8 cellular contexts compared by ENCODE assay signal in genomic region chr19:46634045-46634655, GRCh38. TPM values are rescaled to one million over a fixed set of nuclear protein-coding genes. Genes with fewer than 3 reads are reported as not detected.
DNase-seq lines count a peak whose midpoint lies in the region; ATAC-seq lines count a peak whose summit lies in the region.

No MANE protein-coding gene starts in this region.

- H2AK5ac ChIP-seq in mesenchymal stem cell (ENCODE audit: low read length, severe bottlenecking): no peak overlapping the region

- H3K9me3 ChIP-seq in effector memory CD4-positive, alpha-beta T cell (ENCODE audit: control insufficient read depth, low read length): no peaks in the 10 kb centered on the region
- no peaks in the 10 kb centered on the region for H3K9me3 ChIP-seq in mesenchymal stem cell (ENCODE audit: control insufficient read depth, low read length)

- peak overlapping the region; percentile 64 for H2AFZ ChIP-seq in mesenchymal stem cell (ENCODE audit: low read depth, low read length)

- 14% methylated on average over 31 of the region's 38 CpGs for WGBS in mesenchymal stem cell

- peak overlapping the region; percentile 2 for H4K8ac ChIP-seq in mesenchymal stem cell (ENCODE audit: low read length)

- no peak overlapping the region for H4K91ac ChIP-seq in mesenchymal stem cell (ENCODE audit: low read length)

- peak overlapping the region; percentile 54 for H3K27ac ChIP-seq in effector memory CD4-positive, alpha-beta T cell (ENCODE audit: insufficient read depth, low read length, poor library complexity, severe bottlenecking)
- no peak overlapping the region for H3K27ac ChIP-seq in mesenchymal stem cell (ENCODE audit: low read length, poor library complexity, severe bottlenecking)

- no peak overlapping the region for H2BK120ac ChIP-seq in mesenchymal stem cell (ENCODE audit: low read depth, low read length)

- peak overlapping the region; percentile 4 for H3K4me2 ChIP-seq in mesenchymal stem cell (ENCODE audit: low read length, poor library complexity, severe bottlenecking)

- no peak overlapping the region for H3K9ac ChIP-seq in mesenchymal stem cell (ENCODE audit: low read length)

- H3K4ac ChIP-seq in mesenchymal stem cell (ENCODE audit: low read depth in 1 of 2, low read length in 2 of 2): peak overlapping the region in 1 of 2 experiments; percentile 63

- ATAC-seq in HG02938 (IDR thresholded peaks at IDR 0.05; ENCODE audit: unreplicated experiment) (peak; percentile 39), GM18870 (IDR thresholded peaks at IDR 0.05; ENCODE audit: unreplicated experiment) (no peak)

- H3K4me3 ChIP-seq in effector memory CD4-positive, alpha-beta T cell (ENCODE audit: insufficient read depth, low read depth, low read length, poor library complexity, severe bottlenecking): peak overlapping the region; percentile 44
- peak overlapping the region; percentile 19 to 48 for H3K4me3 ChIP-seq in mesenchymal stem cell (ENCODE audit: insufficient read depth in 1 of 2, low read depth in 1 of 2, low read length in 2 of 2)

- H3K27me3 ChIP-seq in effector memory CD4-positive, alpha-beta T cell (replicated peaks; ENCODE audit: control insufficient read depth, insufficient read depth, low read length, poor library complexity, severe bottlenecking): peaks cover under 1% of the 10 kb centered on the region
- H3K27me3 ChIP-seq in mesenchymal stem cell (ENCODE audit: control insufficient read depth in 1 of 2, insufficient read depth in 1 of 2, low read length in 2 of 2): peaks cover 12 to 43% of the 10 kb centered on the region in 2 experiments

- no peaks in the 10 kb centered on the region for H3K36me3 ChIP-seq in effector memory CD4-positive, alpha-beta T cell (ENCODE audit: control insufficient read depth, insufficient read depth, low read length)
- H3K36me3 ChIP-seq in mesenchymal stem cell (ENCODE audit: control insufficient read depth in 1 of 2, insufficient read depth in 2 of 2, low read depth in 1 of 2, low read length in 2 of 2): no peaks in the 10 kb centered on the region

- peaks cover 30% of the 10 kb centered on the region for H3K4me1 ChIP-seq in effector memory CD4-positive, alpha-beta T cell (ENCODE audit: control insufficient read depth, insufficient read depth, low read length, poor library complexity, severe bottlenecking)
- H3K4me1 ChIP-seq in mesenchymal stem cell (ENCODE audit: control insufficient read depth, insufficient read depth, low read depth, low read length): peaks cover 26% of the 10 kb centered on the region

- peak overlapping the region in 1 of 2 experiments; percentile 35 for H3K23ac ChIP-seq in mesenchymal stem cell (ENCODE audit: low read length in 2 of 2)

- peak overlapping the region in 1 of 2 experiments; percentile 65 for H2BK12ac ChIP-seq in mesenchymal stem cell (ENCODE audit: low read length in 2 of 2)

- peak; percentile 92 for DNase-seq in Daoy (ENCODE audit: low read depth)
- peak; percentile 34 for DNase-seq in NCI-H526 treated with DMSO at 0.1 percent for 48 hours (lab: John Stamatoyannopoulos, UW)
- DNase-seq in activated CD8-positive, alpha-beta memory T cell treated with anti-CD3 and anti-CD28 coated beads for 1 hour (ENCODE audit: extremely low read depth in 1 of 2, low read depth in 1 of 2): peak; percentile 83 to 89
- DNase-seq in effector memory CD4-positive, alpha-beta T cell: peak; percentile 94 to 96 (median 95)
- peak; percentile 87 for DNase-seq in mesenchymal stem cell
- DNase-seq in stimulated activated CD8-positive, alpha-beta memory T cell treated with anti-CD3 and anti-CD28 coated beads, Interleukin-15, amount 100 ng/mL, for 1 hour (ENCODE audit: low read depth): peak; percentile 91

- H3K18ac ChIP-seq in mesenchymal stem cell (ENCODE audit: low read depth in 1 of 2, low read length in 2 of 2): peak overlapping the region; percentile 30 to 81

- no peak overlapping the region for H3K14ac ChIP-seq in mesenchymal stem cell (ENCODE audit: low read length in 2 of 2)

- H3K79me1 ChIP-seq in mesenchymal stem cell (replicated peaks; ENCODE audit: low read length, poor library complexity, severe bottlenecking): no peaks in the 10 kb centered on the region

- no peak overlapping the region for H2BK5ac ChIP-seq in mesenchymal stem cell (ENCODE audit: low read depth, low read length, poor library complexity, severe bottlenecking)

- no peak overlapping the region for H2BK15ac ChIP-seq in mesenchymal stem cell (ENCODE audit: low read depth, poor library complexity, severe bottlenecking)

RNA-seq across cellular contexts. Expression of gene GNG8, which starts 1.9 kb away (rescaled TPM):
- not detected in 2 replicates for total RNA-seq in Daoy (2014; rRNA removed; shearing (Covaris generic))
- polyA plus RNA-seq in mesenchymal stem cell (2013, experiment 1 of 2): not detected
- polyA plus RNA-seq in mesenchymal stem cell (2013, experiment 2 of 2): 1.3 TPM

RNA-seq across cellular contexts. Expression of gene PTGIR, which starts 9.3 kb away (rescaled TPM):
- 0.12 and 0.34 TPM in 2 replicates for total RNA-seq in Daoy (2014; rRNA removed; shearing (Covaris generic))
- 20.7 TPM for polyA plus RNA-seq in mesenchymal stem cell (2013, experiment 1 of 2)
- 19.9 TPM for polyA plus RNA-seq in mesenchymal stem cell (2013, experiment 2 of 2)

RNA-seq across cellular contexts. Expression of gene DACT3, which starts 26.8 kb away (rescaled TPM):
- total RNA-seq in Daoy (2014; rRNA removed; shearing (Covaris generic)): 0.30 and 0.91 TPM in 2 replicates
- polyA plus RNA-seq in mesenchymal stem cell (2013, experiment 1 of 2): 25.9 TPM
- 26.2 TPM for polyA plus RNA-seq in mesenchymal stem cell (2013, experiment 2 of 2)

RNA-seq across cellular contexts. Expression of gene CALM3, which starts 33.0 kb away (rescaled TPM):
- total RNA-seq in Daoy (2014; rRNA removed; shearing (Covaris generic)): 137 and 163 TPM in 2 replicates
- 253 TPM for polyA plus RNA-seq in mesenchymal stem cell (2013, experiment 1 of 2)
- polyA plus RNA-seq in mesenchymal stem cell (2013, experiment 2 of 2): 257 TPM

Comparison
In these comparisons a context has a peak if more than half of its experiments do, and no peak if none do; other contexts are left out.
1. DNase-seq: peak in every context shown above with its lines; median percentile 95 in effector memory CD4-positive, alpha-beta T cell; 92 in Daoy; 91 in stimulated activated CD8-positive, alpha-beta memory T cell treated with anti-CD3 and anti-CD28 coated beads, Interleukin-15, amount 100 ng/mL, for 1 hour; 87 in mesenchymal stem cell; 86 in activated CD8-positive, alpha-beta memory T cell treated with anti-CD3 and anti-CD28 coated beads for 1 hour; 34 in NCI-H526 treated with DMSO at 0.1 percent for 48 hours.